ENCODE assay signal across 11 cellular contexts in genomic region chr6:108563292-108563691, GRCh38. TPM values are rescaled to one million over a fixed set of nuclear protein-coding genes. Genes with fewer than 3 reads are reported as not detected.
A peak's percentile ranks its signal among the peaks of the same experiment; 100 is the strongest.
DNase-seq lines count a peak whose midpoint lies in the region; TF ChIP-seq lines count a peak whose summit lies in the region.
"Had no signal": no experiment of that assay in that cellular context is flagged by ENCODE, and none has a peak within 500 bp of the region (broad histone marks: within the 10 kb centered on the region; RNA-seq: fewer than 3 reads in every experiment).

No MANE protein-coding gene starts in this region.

- peaks cover 4% of the 10 kb centered on the region for H3K36me3 Mint-ChIP-seq in activated naive CD8-positive, alpha-beta T cell
- peaks cover 19% of the 10 kb centered on the region for H3K36me3 Mint-ChIP-seq in activated naive CD8-positive, alpha-beta T cell treated with anti-CD3 and anti-CD28 coated beads for 36 hours
- H3K36me3 Mint-ChIP-seq in dendritic cell treated with granulocyte-macrophage colony-stimulating factor and Interleukin-4, amounts not matched to agents 40 ng/mL and 50 ng/mL, for 4 days (ENCODE audit: low read depth): peaks cover 29% of the 10 kb centered on the region

- H3K27me3 ChIP-seq in muscle layer of duodenum (ENCODE audit: low read depth, low read length) (no peaks in the 10 kb centered on the region), uterus (no peaks in the 10 kb centered on the region)

- TF ChIP-seq POLR2A in uterus (IDR thresholded peaks at IDR 0.05): no peak

- H3K4me3 Mint-ChIP-seq in activated naive CD8-positive, alpha-beta T cell: peak overlapping the region; percentile 76
- no peak overlapping the region for H3K4me3 Mint-ChIP-seq in activated naive CD8-positive, alpha-beta T cell treated with anti-CD3 and anti-CD28 coated beads for 36 hours
- H3K4me3 Mint-ChIP-seq in dendritic cell treated with granulocyte-macrophage colony-stimulating factor and Interleukin-4, amounts not matched to agents 40 ng/mL and 50 ng/mL, for 4 days: peak overlapping the region; percentile 89

- H3K27ac ChIP-seq in muscle layer of duodenum (ENCODE audit: low read length) (peak overlapping the region; percentile 92), uterus (peak overlapping the region; percentile 99 to 100)

- peaks cover 59% of the 10 kb centered on the region for H3K4me1 Mint-ChIP-seq in activated naive CD8-positive, alpha-beta T cell (ENCODE audit: low read depth)
- H3K4me1 Mint-ChIP-seq in activated naive CD8-positive, alpha-beta T cell treated with anti-CD3 and anti-CD28 coated beads for 36 hours: peaks cover 41% of the 10 kb centered on the region
- peaks cover 64% of the 10 kb centered on the region for H3K4me1 Mint-ChIP-seq in dendritic cell treated with granulocyte-macrophage colony-stimulating factor and Interleukin-4, amounts not matched to agents 40 ng/mL and 50 ng/mL, for 4 days (ENCODE audit: low read depth)

- H3K27me3 Mint-ChIP-seq in activated naive CD8-positive, alpha-beta T cell: no peaks in the 10 kb centered on the region
- peaks cover 9% of the 10 kb centered on the region for H3K27me3 Mint-ChIP-seq in activated naive CD8-positive, alpha-beta T cell treated with anti-CD3 and anti-CD28 coated beads for 36 hours
- peaks cover 5% of the 10 kb centered on the region for H3K27me3 Mint-ChIP-seq in dendritic cell treated with granulocyte-macrophage colony-stimulating factor and Interleukin-4, amounts not matched to agents 40 ng/mL and 50 ng/mL, for 4 days

- no peaks in the 10 kb centered on the region for H3K9me3 Mint-ChIP-seq in activated naive CD8-positive, alpha-beta T cell (ENCODE audit: low read depth)
- no peaks in the 10 kb centered on the region for H3K9me3 Mint-ChIP-seq in activated naive CD8-positive, alpha-beta T cell treated with anti-CD3 and anti-CD28 coated beads for 36 hours
- no peaks in the 10 kb centered on the region for H3K9me3 Mint-ChIP-seq in dendritic cell treated with granulocyte-macrophage colony-stimulating factor and Interleukin-4, amounts not matched to agents 40 ng/mL and 50 ng/mL, for 4 days

- H3K4me1 ChIP-seq in muscle layer of duodenum (ENCODE audit: control insufficient read depth in 1 of 2, insufficient read depth in 2 of 2, low read length in 2 of 2) (peaks cover 24 to 43% of the 10 kb centered on the region in 2 donors), uterus (peaks cover 8 to 23% of the 10 kb centered on the region in 2 donors)

- no peaks in the 10 kb centered on the region for H3K9me3 ChIP-seq in muscle layer of duodenum (ENCODE audit: control insufficient read depth in 1 of 2, low read length in 2 of 2)
- no peaks in the 10 kb centered on the region for H3K9me3 ChIP-seq in uterus

- no peak overlapping the region for H3K27ac Mint-ChIP-seq in activated naive CD8-positive, alpha-beta T cell
- H3K27ac Mint-ChIP-seq in activated naive CD8-positive, alpha-beta T cell treated with anti-CD3 and anti-CD28 coated beads for 36 hours: no peak overlapping the region
- H3K27ac Mint-ChIP-seq in dendritic cell treated with granulocyte-macrophage colony-stimulating factor and Interleukin-4, amounts not matched to agents 40 ng/mL and 50 ng/mL, for 4 days: no peak overlapping the region

- intact Hi-C loops in dendritic cell treated with granulocyte-macrophage colony-stimulating factor and Interleukin-4, amounts not matched to agents 40 ng/mL and 50 ng/mL, for 4 days (cut with micrococcal nuclease): no loop called here
- intact Hi-C loops in uterus (cut with DNase I; ENCODE audit: low total_unique reads): loop anchor here (10.0 kb wide), 1 partner anchor 112 kb away; no protein-coding TSS in a partner anchor

- H3K36me3 ChIP-seq in muscle layer of duodenum (ENCODE audit: control insufficient read depth in 1 of 2, insufficient read depth in 2 of 2, low read length in 2 of 2): peaks cover 8 to 9% of the 10 kb centered on the region in 2 donors
- H3K36me3 ChIP-seq in uterus: no peaks in the 10 kb centered on the region

- DNase-seq in activated naive CD8-positive, alpha-beta T cell treated with anti-CD3 and anti-CD28 coated beads for 36 hours: no peak
- DNase-seq in uterus (no peak), HPDE6-E6E7 (ENCODE audit: extremely low spot score) (no peak), NK-92 (lab: John Stamatoyannopoulos, UW; ENCODE audit: unreplicated experiment) (no peak), HT-29 (ENCODE audit: low spot score) (no peak)
- DNase-seq: activated CD4-positive, CD25-positive, alpha-beta regulatory T cell; effector memory CD4-positive, alpha-beta T cell; NCI-H2081 treated with DMSO at 0.1 percent for 48 hours had no signal

- TF ChIP-seq CTCF in uterus (IDR thresholded peaks at IDR 0.05): no peak

- H3K4me3 ChIP-seq in muscle layer of duodenum (ENCODE audit: low read depth in 1 of 2, low read length in 2 of 2) (peak overlapping the region; percentile 91 to 94), uterus (peak overlapping the region; percentile 86)

RNA-seq across cellular contexts. Expression of gene FOXO3, which starts 2.6 kb away (rescaled TPM):
- 1 to 10 TPM; 7.0 to 8.0 TPM for total RNA-seq in activated naive CD8-positive, alpha-beta T cell treated with anti-CD3 and anti-CD28 coated beads for 36 hours
- 10 to 100 TPM; 52.3 to 71.2 (median 61.3) TPM for total RNA-seq in uterus
- total RNA-seq in HT-29 (2014; rRNA removed; shearing (Covaris generic)): 22.1 and 22.3 TPM in 2 replicates
